ENCODE assay signal across 33 cellular contexts in the genomic region with DNA sequence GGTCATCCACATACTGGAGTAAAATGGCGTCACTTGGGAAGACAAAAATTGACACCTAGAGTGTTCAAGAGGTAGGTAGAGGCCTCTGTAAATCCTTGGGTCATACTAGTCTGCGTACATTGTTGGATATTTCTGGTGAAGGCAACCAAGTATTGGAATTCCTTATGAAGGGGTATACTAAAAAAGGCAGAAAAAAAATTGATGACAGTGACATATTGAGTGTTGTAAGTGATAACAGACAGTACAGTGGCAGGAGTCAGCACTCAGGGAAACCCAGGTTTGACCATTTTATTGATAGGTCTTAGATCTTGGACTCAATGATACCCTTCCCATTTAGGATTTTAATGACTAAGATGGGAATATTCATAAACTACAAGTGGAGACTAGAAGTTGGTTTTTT.
"Had no signal": no experiment of that assay in that cellular context is flagged by ENCODE, and none has a peak within 500 bp of the region (broad histone marks: within the 10 kb centered on the region; RNA-seq: fewer than 3 reads in every experiment).

No MANE protein-coding gene starts in this region.

- FAIRE-seq: astrocyte, bronchial epithelial cell had no signal

- H3K27ac ChIP-seq: adrenal gland, ascending aorta, body of pancreas, brain microvascular endothelial cell, breast epithelium, cardiac muscle cell had no signal

- ATAC-seq: activated naive CD4-positive, alpha-beta T cell treated with anti-CD3 and anti-CD28 coated beads, Interleukin-2, amount 50 U/mL, for 72 hours; activated naive CD8-positive, alpha-beta T cell treated with anti-CD3 and anti-CD28 coated beads, Interleukin-2, amount 50 U/mL, for 24 hours; activated T-cell treated with anti-CD3 and anti-CD28 coated beads, Interleukin-2, amount 50 U/mL, for 4 hours; activated T-cell treated with anti-CD3 and anti-CD28 coated beads, Interleukin-2, amount 50 U/mL, for 72 hours; activated T-helper 17 cell treated with anti-CD3 and anti-CD28 coated beads, Interleukin-2, amount 50 U/mL, for 72 hours; body of pancreas had no signal

- H3K4me1 ChIP-seq: adrenal gland, ascending aorta, body of pancreas, breast epithelium had no signal

- H3K27me3 ChIP-seq: adrenal gland, ascending aorta, body of pancreas, brain microvascular endothelial cell, breast epithelium, cardiac muscle cell had no signal

- H3K36me3 ChIP-seq: adrenal gland, ascending aorta, brain microvascular endothelial cell, breast epithelium, cardiac muscle cell had no signal

- H3K4me3 ChIP-seq: adrenal gland, ascending aorta, body of pancreas, breast epithelium, cardiac muscle cell had no signal

- H3K9me3 ChIP-seq: adrenal gland, ascending aorta, body of pancreas, breast epithelium had no signal

- DNase-seq: activated effector memory CD4-positive, alpha-beta T cell treated with anti-CD3 and anti-CD28 coated beads, Interleukin-2, amount 50 U/mL, for 16 hours; activated effector memory CD4-positive, alpha-beta T cell treated with Interleukin-2 at 50 U/mL for 16 hours; activated gamma-delta T cell; activated gamma-delta T cell treated with Interleukin-2 at 50 U/mL for 16 hours; activated naive CD4-positive, alpha-beta T cell; activated naive CD4-positive, alpha-beta T cell treated with anti-CD3 and anti-CD28 coated beads for 36 hours; activated naive CD4-positive, alpha-beta T cell treated with anti-CD3 and anti-CD28 coated beads, Interleukin-2, amount 10 ng/mL, durations not matched to agents 7 days and 5 days; activated naive CD4-positive, alpha-beta T cell treated with anti-CD3 and anti-CD28 coated beads, Interleukin-2, amount 50 U/mL, for 16 hours; activated naive CD4-positive, alpha-beta T cell treated with Interleukin-2 at 50 U/mL for 16 hours; activated naive CD8-positive, alpha-beta T cell treated with anti-CD3 and anti-CD28 coated beads for 36 hours; activated naive CD8-positive, alpha-beta T cell treated with anti-CD3 and anti-CD28 coated beads, Interleukin-2, amount 10 ng/mL, durations not matched to agents 7 days and 5 days; activated naive CD8-positive, alpha-beta T cell treated with anti-CD3 and anti-CD28 coated beads, Interleukin-2, amount 50 U/mL, for 24 hours; activated T-cell treated with anti-CD3 and anti-CD28 coated beads, Interleukin-2, amount 50 U/mL, for 24 hours; activated T-cell treated with anti-CD3 and anti-CD28 coated beads, Interleukin-2, amount 50 U/mL, for 4 hours; activated T-cell treated with anti-CD3 and anti-CD28 coated beads, Interleukin-2, amount 50 U/mL, for 48 hours; activated T-cell treated with anti-CD3 and anti-CD28 coated beads, Interleukin-2, amount 50 U/mL, for 72 hours; adrenal gland; amniotic stem cell; amygdala; anterior cingulate cortex; aorta; body of pancreas; brain microvascular endothelial cell; caudate nucleus; central memory CD4-positive, alpha-beta T cell; cerebellar nuclear complex had no signal
